Comparison of ENCODE assay signal across 34 cellular contexts in the genomic region with DNA sequence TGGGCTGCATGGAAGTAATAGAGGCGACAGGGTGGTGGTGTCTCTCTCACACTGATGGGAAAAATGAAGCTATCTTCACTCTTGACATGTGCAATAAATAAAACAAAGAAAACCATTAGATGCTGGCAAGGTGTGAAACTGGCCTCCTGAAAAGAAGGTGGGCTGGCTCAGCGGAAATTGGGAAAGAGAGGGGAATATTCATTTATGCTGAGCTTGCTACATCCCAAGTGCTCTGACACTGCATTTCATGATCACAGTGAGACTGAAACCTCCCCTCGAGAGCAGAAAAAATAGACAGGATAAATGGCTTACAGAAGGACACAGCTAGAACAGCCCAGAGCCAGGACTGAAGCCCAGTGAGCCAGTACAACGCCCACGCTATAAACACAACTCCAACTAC.
"Had no signal": no experiment of that assay in that cellular context is flagged by ENCODE, and none has a peak within 500 bp of the region (broad histone marks: within the 10 kb centered on the region; RNA-seq: fewer than 3 reads in every experiment).

No MANE protein-coding gene starts in this region.

- H3K36me3 Mint-ChIP-seq: mesothelial cell of epicardium had no signal

- ATAC-seq: heart left ventricle; left colon; left lung; lower lobe of right lung; natural killer cell; pancreas; right cardiac atrium; stimulated activated naive B cell treated with anti-CD40 and anti-IgM and Interleukin-4, amounts not matched to agents 10 μg/mL and 1 μg/mL and 100 μg/mL, for 72 hours; stimulated activated naive CD8-positive, alpha-beta T cell treated with anti-CD3 and anti-CD28 coated beads, Interleukin-15, Interleukin-2, amounts not matched to agents 100 U/mL and 50 U/mL, for 24 hours; upper lobe of right lung had no signal

- H3K27ac Mint-ChIP-seq: immature natural killer cell; mesothelial cell of epicardium; naive B cell; natural killer cell; nephron progenitor cell; stimulated activated naive B cell treated with anti-CD40 and anti-IgM and Interleukin-4, amounts not matched to agents 10 μg/mL and 1 μg/mL and 100 μg/mL, for 72 hours had no signal

- H3K27ac ChIP-seq: heart left ventricle, left lung, lower lobe of right lung, pancreas, prostate gland, sigmoid colon, stomach, thoracic aorta, tibial artery, upper lobe of right lung had no signal

- H3K4me3 Mint-ChIP-seq: immature natural killer cell; mesothelial cell of epicardium; naive B cell; natural killer cell; nephron progenitor cell; stimulated activated naive B cell treated with anti-CD40 and anti-IgM and Interleukin-4, amounts not matched to agents 10 μg/mL and 1 μg/mL and 100 μg/mL, for 72 hours had no signal

- FAIRE-seq: islet of Langerhans, kidney, pancreas, small intestine, urothelium cell line had no signal

- H3K27me3 ChIP-seq: left lung, pancreas, sigmoid colon, stomach, tibial artery, upper lobe of right lung had no signal

- H3K4me1 ChIP-seq: heart left ventricle, left lung, lower lobe of right lung, pancreas, prostate gland, tibial artery, upper lobe of right lung had no signal

- H3K27me3 Mint-ChIP-seq: stimulated activated naive B cell treated with anti-CD40 and anti-IgM and Interleukin-4, amounts not matched to agents 10 μg/mL and 1 μg/mL and 100 μg/mL, for 72 hours had no signal

- H3K9me3 ChIP-seq: heart left ventricle, left lung, lower lobe of right lung, pancreas, prostate gland, sigmoid colon, stomach, thoracic aorta, tibial artery, upper lobe of right lung had no signal

- DNase-seq: heart left ventricle; hypothalamus; immature natural killer cell; kidney; left colon; left lung; lower lobe of right lung; mammary epithelial cell; mesenchymal stem cell; naive B cell; natural killer cell; nephron progenitor cell; nucleus accumbens; pancreas; posterior cingulate gyrus; retina; right cardiac atrium; sigmoid colon; small intestine; stimulated activated CD4-positive, alpha-beta T cell treated with anti-CD3 and anti-CD28 coated beads, Interleukin-1b, Interleukin-23, amount 100 ng/mL, for 48 hours; stimulated activated CD4-positive, alpha-beta T cell treated with anti-CD3 and anti-CD28 coated beads, Interleukin-2, amount 100 ng/mL, for 48 hours; stimulated activated CD4-positive, alpha-beta T cell treated with anti-CD3 and anti-CD28 coated beads, Interleukin-4, amount 100 ng/mL, for 4 hours; stimulated activated CD8-positive, alpha-beta memory T cell treated with anti-CD3 and anti-CD28 coated beads, Interleukin-4, amount 100 ng/mL, for 48 hours; stimulated activated naive B cell treated with anti-CD40 and anti-IgM and Interleukin-4, amounts not matched to agents 10 μg/mL and 1 μg/mL and 100 μg/mL, for 72 hours; stimulated activated naive CD8-positive, alpha-beta T cell treated with anti-CD3 and anti-CD28 coated beads, Interleukin-15, Interleukin-2, amounts not matched to agents 100 U/mL and 50 U/mL, for 24 hours; stomach; tibial artery; trophoblast cell; upper lobe of right lung had no signal

- H3K36me3 ChIP-seq: heart left ventricle, left lung, lower lobe of right lung, pancreas, prostate gland, sigmoid colon, stomach, thoracic aorta, tibial artery, upper lobe of right lung had no signal

- H3K4me3 ChIP-seq: heart left ventricle, left lung, lower lobe of right lung, pancreas, prostate gland, sigmoid colon, stomach, thoracic aorta, tibial artery, upper lobe of right lung had no signal
